Comparison of ENCODE assay signal across 16 cellular contexts in genomic region chr20:12597491-12597890, GRCh38.
DNase-seq lines count a peak whose midpoint lies in the region; TF ChIP-seq lines count a peak whose summit lies in the region.
"Had no signal": no experiment of that assay in that cellular context is flagged by ENCODE, and none has a peak within 500 bp of the region (broad histone marks: within the 10 kb centered on the region; RNA-seq: fewer than 3 reads in every experiment).

No MANE protein-coding gene starts in this region.

- CTCF ChIA-PET in GM10248 (lab: Yijun Ruan, JAX) = interaction anchor here (0.8 kb wide), 1 partner anchor 34 kb away, joined by 3 read pairs; no protein-coding TSS in a partner anchor

- H3K27me3 ChIP-seq in KMS-11 (ENCODE audit: insufficient read depth, low read depth) = no peaks in the 10 kb centered on the region
- no peaks in the 10 kb centered on the region for H3K27me3 ChIP-seq in hepatocyte
- H3K27me3 ChIP-seq in smooth muscle cell (ENCODE audit: low read depth) = no peaks in the 10 kb centered on the region
- H3K27me3 ChIP-seq in SJCRH30 = no peaks in the 10 kb centered on the region
- H3K27me3 ChIP-seq: BLaER1 treated with 17β-estradiol and CSF1 and Interleukin-3, amounts not matched to agents 10 nM and 100 nM had no signal

- H3K79me2 ChIP-seq in KMS-11 (ENCODE audit: insufficient read depth, low read depth) (no peaks in the 10 kb centered on the region), hepatocyte (no peaks in the 10 kb centered on the region), smooth muscle cell (ENCODE audit: low read depth) (no peaks in the 10 kb centered on the region)

- no peak overlapping the region for H3K27ac ChIP-seq in KMS-11
- H3K27ac ChIP-seq in hepatocyte = peak overlapping the region; percentile 42
- no peak overlapping the region for H3K27ac ChIP-seq in smooth muscle cell (ENCODE audit: low read depth)
- H3K27ac ChIP-seq in SJCRH30 = no peak overlapping the region
- H3K27ac ChIP-seq: BLaER1 treated with 17β-estradiol and CSF1 and Interleukin-3, amounts not matched to agents 10 nM and 100 nM had no signal

- H3K4me3 ChIP-seq in KMS-11 (IDR thresholded peaks at IDR 0.05; ENCODE audit: insufficient read depth, low read depth, low read length) (no peak overlapping the region), hepatocyte (no peak overlapping the region), smooth muscle cell (no peak overlapping the region), SJCRH30 (no peak overlapping the region)
- H3K4me3 ChIP-seq: BLaER1 treated with 17β-estradiol and CSF1 and Interleukin-3, amounts not matched to agents 10 nM and 100 nM had no signal

- TF ChIP-seq CTCF in KMS-11 (conservative IDR thresholded peaks at IDR 0.05; ENCODE audit: low read depth, low read length) (no peak), hepatocyte (IDR thresholded peaks at IDR 0.05; ENCODE audit: poor library complexity) (no peak), smooth muscle cell (IDR thresholded peaks at IDR 0.05; ENCODE audit: borderline replicate concordance, insufficient read depth, poor library complexity, severe bottlenecking) (no peak), GM10248 (IDR thresholded peaks at IDR 0.05; ENCODE audit: control extremely low read depth, extremely low read depth, low read depth, missing control alignments) (no peak)

- no peak overlapping the region for H3K9ac ChIP-seq in KMS-11
- no peak overlapping the region for H3K9ac ChIP-seq in smooth muscle cell (ENCODE audit: low read depth)
- H3K9ac ChIP-seq: BLaER1 treated with 17β-estradiol and CSF1 and Interleukin-3, amounts not matched to agents 10 nM and 100 nM had no signal

- H3F3A ChIP-seq in smooth muscle cell (ENCODE audit: low read depth) = peaks cover 7% of the 10 kb centered on the region

- H3K4me2 ChIP-seq in KMS-11 (0 out of 2 replicates have a peak overlapping the region, but pooled peaks have one; percentile 21), hepatocyte (peak overlapping the region; percentile 11), smooth muscle cell (peak overlapping the region; percentile 63)
- H3K4me2 ChIP-seq: BLaER1 treated with 17β-estradiol and CSF1 and Interleukin-3, amounts not matched to agents 10 nM and 100 nM had no signal

- peak; percentile 8 for DNase-seq in DMS79 treated with DMSO at 0.1 percent for 48 hours (lab: John Stamatoyannopoulos, UW)
- no peak for DNase-seq in DMS79 (lab: John Stamatoyannopoulos, UW)
- peak; percentile 21 for DNase-seq in hepatocyte (ENCODE audit: low spot score)
- no peak for DNase-seq in smooth muscle cell (lab: John Stamatoyannopoulos, UW; ENCODE audit: unreplicated experiment)
- no peak for DNase-seq in SJCRH30
- no peak for DNase-seq in GM10248 (ENCODE audit: extremely low spot score)
- DNase-seq: 8988T; ACHN; CD4-positive, CD25-positive, alpha-beta regulatory T cell; DND-41; GDM1; HCEC 1CT; HFFc6; IMR-90 had no signal

- peaks cover 30% of the 10 kb centered on the region for H3K4me1 ChIP-seq in KMS-11 (ENCODE audit: low read depth, poor library complexity, severe bottlenecking)
- H3K4me1 ChIP-seq in hepatocyte (ENCODE audit: insufficient read depth) = peaks cover 15% of the 10 kb centered on the region
- peaks cover 10% of the 10 kb centered on the region for H3K4me1 ChIP-seq in smooth muscle cell (ENCODE audit: low read depth)
- H3K4me1 ChIP-seq in SJCRH30 = no peaks in the 10 kb centered on the region
- H3K4me1 ChIP-seq: BLaER1 treated with 17β-estradiol and CSF1 and Interleukin-3, amounts not matched to agents 10 nM and 100 nM had no signal

- H3K9me2 ChIP-seq in hepatocyte (replicated peaks; ENCODE audit: insufficient read depth) = no peaks in the 10 kb centered on the region

- H3K36me3 ChIP-seq in KMS-11 (ENCODE audit: insufficient read depth) (no peaks in the 10 kb centered on the region), hepatocyte (replicated peaks; ENCODE audit: insufficient read depth, low read depth) (no peaks in the 10 kb centered on the region), smooth muscle cell (ENCODE audit: low read depth) (no peaks in the 10 kb centered on the region), SJCRH30 (no peaks in the 10 kb centered on the region)
- H3K36me3 ChIP-seq: BLaER1 treated with 17β-estradiol and CSF1 and Interleukin-3, amounts not matched to agents 10 nM and 100 nM had no signal

- 51% methylated on average over 4 of the region's 4 CpGs for WGBS in hepatocyte (ENCODE audit: low lambda C conversion rate, missing lambda C conversion rate)
- 33% methylated on average over 4 of the region's 4 CpGs for WGBS in smooth muscle cell (ENCODE audit: low lambda C conversion rate)

- H2AFZ ChIP-seq in KMS-11 (ENCODE audit: low read depth) (0 out of 2 replicates have a peak overlapping the region, but pooled peaks have one; percentile 18), hepatocyte (no peak overlapping the region), smooth muscle cell (ENCODE audit: low read depth) (peak overlapping the region; percentile 10)

- POLR2A ChIA-PET in GM10248 (lab: Yijun Ruan, JAX) = no interaction called here

- H3K9me3 ChIP-seq in hepatocyte (ENCODE audit: low read depth) (no peaks in the 10 kb centered on the region), smooth muscle cell (replicated peaks; ENCODE audit: low read depth) (no peaks in the 10 kb centered on the region), SJCRH30 (replicated peaks) (no peaks in the 10 kb centered on the region)
- H3K9me3 ChIP-seq: BLaER1 treated with 17β-estradiol and CSF1 and Interleukin-3, amounts not matched to agents 10 nM and 100 nM had no signal

- H4K20me1 ChIP-seq in KMS-11 (ENCODE audit: insufficient read depth) = no peaks in the 10 kb centered on the region
- no peaks in the 10 kb centered on the region for H4K20me1 ChIP-seq in hepatocyte (ENCODE audit: insufficient read depth, poor library complexity, severe bottlenecking)
- H4K20me1 ChIP-seq in smooth muscle cell (ENCODE audit: low read depth) = no peaks in the 10 kb centered on the region
- H4K20me1 ChIP-seq: BLaER1 treated with 17β-estradiol and CSF1 and Interleukin-3, amounts not matched to agents 10 nM and 100 nM had no signal

Comparison
In these comparisons a context has a peak if more than half of its experiments do, and no peak if none do; other contexts are left out.
1. DNase-seq: peak in DMS79 treated with DMSO at 0.1 percent for 48 hours (single experiment) and hepatocyte (single experiment); none in DMS79 (single experiment), smooth muscle cell (single experiment), SJCRH30 (0 of 2) and GM10248 (single experiment).
2. H3K4me2 ChIP-seq: peak in every context shown above with its lines; median percentile 63 in smooth muscle cell; 21 in KMS-11; 11 in hepatocyte.